ENCODE assay signal across 7 cellular contexts in genomic region chr1:162023181-162023546, GRCh38. TPM values are rescaled to one million over a fixed set of nuclear protein-coding genes. Genes with fewer than 3 reads are reported as not detected.
A peak's percentile ranks its signal among the peaks of the same experiment; 100 is the strongest.
DNase-seq lines count a peak whose midpoint lies in the region; ATAC-seq, FAIRE-seq and TF ChIP-seq lines count a peak whose summit lies in the region.

No MANE protein-coding gene starts in this region.

- no peak for FAIRE-seq in kidney (lab: Jason Lieb, UNC)

- H3K9me3 ChIP-seq in HUES48 (ENCODE audit: control insufficient read depth, insufficient read depth, low read length) (no peaks in the 10 kb centered on the region), kidney (ENCODE audit: control insufficient read depth in 1 of 2, low read length in 2 of 2) (no peaks in the 10 kb centered on the region)

- peaks cover 9% of the 10 kb centered on the region for H3K4me1 Mint-ChIP-seq in activated naive CD8-positive, alpha-beta T cell treated with anti-CD3 and anti-CD28 coated beads, Interleukin-2, amount 10 ng/mL, durations not matched to agents 7 days and 5 days
- peaks cover 17% of the 10 kb centered on the region for H3K4me1 Mint-ChIP-seq in stimulated activated naive CD8-positive, alpha-beta T cell treated with anti-CD3 and anti-CD28 coated beads, Interleukin-15, amount 100 ng/mL, for 72 hours

- H3K9ac ChIP-seq in HUES48 (ENCODE audit: low read depth, low read length) (no peak overlapping the region), kidney (ENCODE audit: low read length in 2 of 2) (no peak overlapping the region)

- H3K4me1 ChIP-seq in HUES48 (ENCODE audit: control insufficient read depth, insufficient read depth, low read length) (peaks cover 6% of the 10 kb centered on the region), kidney (ENCODE audit: control insufficient read depth in 1 of 2, insufficient read depth in 1 of 2, low read depth in 1 of 2, low read length in 2 of 2) (peaks cover 9 to 15% of the 10 kb centered on the region in 2 donors)

- peaks cover 64% of the 10 kb centered on the region for H3K27me3 ChIP-seq in HUES48 (ENCODE audit: control insufficient read depth, insufficient read depth, low read length)

- H3K27ac Mint-ChIP-seq in activated naive CD8-positive, alpha-beta T cell treated with anti-CD3 and anti-CD28 coated beads, Interleukin-2, amount 10 ng/mL, durations not matched to agents 7 days and 5 days = no peak overlapping the region
- peak overlapping the region in 1 of 2 donors; percentile 76 for H3K27ac Mint-ChIP-seq in stimulated activated naive CD8-positive, alpha-beta T cell treated with anti-CD3 and anti-CD28 coated beads, Interleukin-15, amount 100 ng/mL, for 72 hours

- POLR2A ChIA-PET in activated naive CD8-positive, alpha-beta T cell treated with anti-CD3 and anti-CD28 coated beads, Interleukin-2, amount 10 ng/mL, durations not matched to agents 7 days and 5 days (lab: Charles Lee) = no interaction called here

- no peak for ATAC-seq in activated naive CD8-positive, alpha-beta T cell treated with anti-CD3 and anti-CD28 coated beads, Interleukin-2, amount 10 ng/mL, durations not matched to agents 7 days and 5 days (ENCODE audit: low read depth)
- no peak for ATAC-seq in stimulated activated naive CD8-positive, alpha-beta T cell treated with anti-CD3 and anti-CD28 coated beads, Interleukin-15, amount 100 ng/mL, for 72 hours
- no peak for ATAC-seq in GM18870 (IDR thresholded peaks at IDR 0.05; ENCODE audit: unreplicated experiment)

- intact Hi-C loops in kidney (cut with DNase I) = no loop called here

- peak overlapping the region; percentile 77 for H3K4me3 ChIP-seq in HUES48 (ENCODE audit: low read depth, low read length)
- peak overlapping the region; percentile 46 to 75 for H3K4me3 ChIP-seq in kidney (ENCODE audit: low read length in 2 of 2)

- H3K27ac ChIP-seq in HUES48 (ENCODE audit: low read depth, low read length) (no peak overlapping the region), kidney (ENCODE audit: low read depth in 2 of 2, low read length in 2 of 2) (no peak overlapping the region)

- peaks cover 1% of the 10 kb centered on the region for H3K9me3 Mint-ChIP-seq in activated naive CD8-positive, alpha-beta T cell treated with anti-CD3 and anti-CD28 coated beads, Interleukin-2, amount 10 ng/mL, durations not matched to agents 7 days and 5 days
- H3K9me3 Mint-ChIP-seq in stimulated activated naive CD8-positive, alpha-beta T cell treated with anti-CD3 and anti-CD28 coated beads, Interleukin-15, amount 100 ng/mL, for 72 hours = no peaks in the 10 kb centered on the region

- DNase-seq in activated naive CD8-positive, alpha-beta T cell treated with anti-CD3 and anti-CD28 coated beads, Interleukin-2, amount 10 ng/mL, durations not matched to agents 7 days and 5 days = no peak
- DNase-seq in kidney (peak; percentile 68), amygdala (lab: John Stamatoyannopoulos, UW) (no peak), NAMALWA (ENCODE audit: low spot score) (no peak)
- no peak for DNase-seq in stimulated activated naive CD8-positive, alpha-beta T cell treated with anti-CD3 and anti-CD28 coated beads, Interleukin-15, amount 100 ng/mL, for 72 hours

- H3K27me3 Mint-ChIP-seq in activated naive CD8-positive, alpha-beta T cell treated with anti-CD3 and anti-CD28 coated beads, Interleukin-2, amount 10 ng/mL, durations not matched to agents 7 days and 5 days = peaks cover 45% of the 10 kb centered on the region
- H3K27me3 Mint-ChIP-seq in stimulated activated naive CD8-positive, alpha-beta T cell treated with anti-CD3 and anti-CD28 coated beads, Interleukin-15, amount 100 ng/mL, for 72 hours = peaks cover 49% of the 10 kb centered on the region

- H3K4me3 Mint-ChIP-seq in activated naive CD8-positive, alpha-beta T cell treated with anti-CD3 and anti-CD28 coated beads, Interleukin-2, amount 10 ng/mL, durations not matched to agents 7 days and 5 days = peak overlapping the region; percentile 89
- H3K4me3 Mint-ChIP-seq in stimulated activated naive CD8-positive, alpha-beta T cell treated with anti-CD3 and anti-CD28 coated beads, Interleukin-15, amount 100 ng/mL, for 72 hours = peak overlapping the region; percentile 91 to 92

- H3K36me3 ChIP-seq in HUES48 (ENCODE audit: control insufficient read depth, insufficient read depth, low read length) (no peaks in the 10 kb centered on the region), kidney (ENCODE audit: control insufficient read depth in 1 of 2, insufficient read depth in 2 of 2, low read length in 2 of 2) (no peaks in the 10 kb centered on the region)

- H3K36me3 Mint-ChIP-seq in activated naive CD8-positive, alpha-beta T cell treated with anti-CD3 and anti-CD28 coated beads, Interleukin-2, amount 10 ng/mL, durations not matched to agents 7 days and 5 days = no peaks in the 10 kb centered on the region

- TF ChIP-seq CTCF in kidney (IDR thresholded peaks at IDR 0.05; ENCODE audit: borderline replicate concordance, extremely low read depth, insufficient read depth) = no peak

RNA-seq across cellular contexts. Expression of gene OLFML2B, which starts 0.5 kb away (rescaled TPM):
- under 1 TPM; 0.14 to 0.82 TPM for total RNA-seq in activated naive CD8-positive, alpha-beta T cell treated with anti-CD3 and anti-CD28 coated beads, Interleukin-2, amount 10 ng/mL, durations not matched to agents 7 days and 5 days
- total RNA-seq in kidney = 6.7 TPM
- polyA plus RNA-seq in kidney (ENCODE audit: insufficient read depth, low read depth, low replicate concordance) = 2.9 TPM

RNA-seq across cellular contexts. Expression of gene NOS1AP, which starts 46.3 kb away (rescaled TPM):
- not detected for total RNA-seq in activated naive CD8-positive, alpha-beta T cell treated with anti-CD3 and anti-CD28 coated beads, Interleukin-2, amount 10 ng/mL, durations not matched to agents 7 days and 5 days
- 10.7 TPM for total RNA-seq in kidney
- 0.47 TPM for polyA plus RNA-seq in kidney (ENCODE audit: insufficient read depth, low read depth, low replicate concordance)

Comparison
In these comparisons a context has a peak if more than half of its experiments do, and no peak if none do; other contexts are left out.
1. RNA of gene NOS1AP, which starts 46.3 kb away (total RNA-seq): 10.7 TPM in kidney (single experiment); not detected in activated naive CD8-positive, alpha-beta T cell treated with anti-CD3 and anti-CD28 coated beads, Interleukin-2, amount 10 ng/mL, durations not matched to agents 7 days and 5 days; every median in the first group is over 10 times any median in the second.